ENCODE assay signal across 9 cellular contexts in the genomic region with DNA sequence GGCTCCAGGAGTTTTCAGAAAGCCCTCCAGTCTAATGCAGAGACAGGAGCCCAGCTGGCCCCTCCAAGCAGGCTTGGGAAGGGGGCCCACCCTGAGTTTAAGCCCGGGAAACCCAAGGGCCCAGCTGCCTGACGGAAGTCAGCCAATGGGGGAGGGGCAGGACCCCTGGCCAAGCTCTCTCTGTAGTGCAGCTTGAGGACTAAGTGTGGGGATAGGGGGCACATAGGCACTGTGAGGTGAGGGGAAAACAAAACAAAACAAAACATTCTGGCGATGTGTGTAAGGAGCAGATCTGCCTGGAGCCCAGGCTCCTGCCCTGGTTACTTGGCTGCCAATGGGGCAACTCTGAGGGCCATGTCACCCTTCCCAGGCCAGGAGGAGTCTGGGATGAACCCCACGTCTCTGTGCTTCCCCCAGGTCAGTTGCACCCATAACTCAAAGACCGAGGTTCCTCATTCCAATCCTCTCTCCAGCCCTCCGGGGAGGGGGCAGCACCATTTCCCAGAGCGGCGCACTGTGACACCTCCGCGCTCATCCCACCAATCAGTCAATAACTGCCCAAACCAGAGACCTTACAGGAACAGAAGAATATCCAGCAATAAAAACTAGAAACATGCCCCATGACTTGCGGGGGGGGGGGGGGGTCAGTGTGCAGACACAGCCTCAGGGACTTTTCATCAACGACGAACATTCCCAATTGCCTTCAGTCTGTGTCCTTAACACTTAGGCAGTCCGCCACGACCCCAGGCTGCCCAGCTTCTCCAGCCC. TPM values are rescaled to one million over a fixed set of nuclear protein-coding genes. Genes with fewer than 3 reads are reported as not detected.
DNase-seq lines count a peak whose midpoint lies in the region; ATAC-seq and TF ChIP-seq lines count a peak whose summit lies in the region.
"Had no signal": no experiment of that assay in that cellular context is flagged by ENCODE, and none has a peak within 500 bp of the region (broad histone marks: within the 10 kb centered on the region; RNA-seq: fewer than 3 reads in every experiment).

No MANE protein-coding gene starts in this region.

- H3K27ac ChIP-seq in IMR-90 (ENCODE audit: insufficient read depth, low read length): peak overlapping the region; percentile 0; the same call in 1 of the 2 replicates
- no peak overlapping the region for H3K27ac ChIP-seq in esophagus (ENCODE audit: low read depth in 2 of 2, low read length in 1 of 2)
- H3K27ac ChIP-seq in mucosa of rectum (ENCODE audit: low read depth in 2 of 2, low read length in 2 of 2): no peak overlapping the region
- peak overlapping the region in 1 of 2 donors; percentile 22 for H3K27ac ChIP-seq in thoracic aorta

- intact Hi-C loops in IMR-90 (cut with micrococcal nuclease): loop anchor here (5.0 to 10.0 kb wide), 3 partner anchors 198 to 518 kb away; no protein-coding TSS in a partner anchor

- no peak for TF ChIP-seq POLR2A in IMR-90 (IDR thresholded peaks at IDR 0.05; ENCODE audit: low read depth, low read length)

- H3K27me3 Mint-ChIP-seq in activated naive CD8-positive, alpha-beta T cell treated with anti-CD3 and anti-CD28 coated beads for 36 hours: peaks cover 42% of the 10 kb centered on the region

- in situ Hi-C loops in IMR-90 (cut with MboI; ENCODE audit: low sequenced_read_pairs) (no loop called here), HAP-1 (cut with MboI; ENCODE audit: low sequenced_read_pairs) (loop anchor here (10.0 kb wide), 1 partner anchor 708 kb away; no protein-coding TSS in a partner anchor)

- no peak overlapping the region for H2BK120ac ChIP-seq in IMR-90 (ENCODE audit: low read depth, low read length)

- H3K9me3 Mint-ChIP-seq in activated naive CD8-positive, alpha-beta T cell treated with anti-CD3 and anti-CD28 coated beads for 36 hours: no peaks in the 10 kb centered on the region

- no peak overlapping the region for H3K4me3 Mint-ChIP-seq in activated naive CD8-positive, alpha-beta T cell treated with anti-CD3 and anti-CD28 coated beads for 36 hours

- peak overlapping the region; percentile 42 for H3K4me2 ChIP-seq in IMR-90 (ENCODE audit: low read depth, low read length)

- TF ChIP-seq RAD21 in IMR-90 (IDR thresholded peaks at IDR 0.05; ENCODE audit: low read length): no peak

- POLR2A ChIA-PET in IMR-90 (lab: Charles Lee; ENCODE audit: unreplicated experiment): no interaction called here

- H3K27me3 ChIP-seq in IMR-90 (ENCODE audit: control insufficient read depth, insufficient read depth, low read length) (no peaks in the 10 kb centered on the region), esophagus (ENCODE audit: control insufficient read depth in 1 of 2, insufficient read depth in 2 of 2, low read length in 2 of 2) (peaks cover 4 to 5% of the 10 kb centered on the region in 2 donors), mucosa of rectum (ENCODE audit: control insufficient read depth in 2 of 2, insufficient read depth in 2 of 2, low read length in 2 of 2) (peaks cover 5 to 10% of the 10 kb centered on the region in 2 donors), thoracic aorta (replicated peaks; ENCODE audit: insufficient read depth) (no peaks in the 10 kb centered on the region), HAP-1 (ENCODE audit: low read depth) (no peaks in the 10 kb centered on the region)

- no TSS peak for BruUV-seq in IMR-90 (replicated peaks; lab: Mats Ljungman, UMichigan)

- CTCF ChIA-PET in IMR-90 (lab: Yijun Ruan, JAX): interaction anchor here (0.8 kb wide), 1 partner anchor 72 kb away, joined by 3 read pairs; no protein-coding TSS in a partner anchor

- H2AK9ac ChIP-seq in IMR-90 (replicated peaks; ENCODE audit: low read depth, low read length, poor library complexity): peak overlapping the region; percentile 44

- H3K36me3 ChIP-seq in IMR-90 (ENCODE audit: control insufficient read depth, insufficient read depth, low read length): peaks cover 2% of the 10 kb centered on the region; the same call in 1 of the 2 replicates
- H3K36me3 ChIP-seq in esophagus (ENCODE audit: control insufficient read depth in 2 of 2, insufficient read depth in 2 of 2, low read length in 1 of 2): no peaks in the 10 kb centered on the region
- no peaks in the 10 kb centered on the region for H3K36me3 ChIP-seq in mucosa of rectum (ENCODE audit: control insufficient read depth in 2 of 2, insufficient read depth in 2 of 2, low read length in 2 of 2)
- H3K36me3 ChIP-seq in thoracic aorta: no peaks in the 10 kb centered on the region
- no peaks in the 10 kb centered on the region for H3K36me3 ChIP-seq in HAP-1 (replicated peaks)
- H3K36me3 ChIP-seq: adrenal gland had no signal

- H2AFZ ChIP-seq in IMR-90 (replicated peaks; ENCODE audit: low read length, poor library complexity): peak overlapping the region; percentile 91

- peak overlapping the region; percentile 28 for H3K4ac ChIP-seq in IMR-90 (ENCODE audit: low read depth, low read length)

- no peak for TF ChIP-seq CTCF in IMR-90 (conservative IDR thresholded peaks at IDR 0.05; ENCODE audit: low read depth, low read length)
- no peak for TF ChIP-seq CTCF in thoracic aorta (IDR thresholded peaks at IDR 0.05)

- ATAC-seq in IMR-90 (ENCODE audit: low read depth) (no peak), thoracic aorta (ENCODE audit: insufficient number of reproducible peaks, low FRiP score, low read depth) (no peak)

- H2AK5ac ChIP-seq in IMR-90 (ENCODE audit: low read depth, low read length): no peak overlapping the region

- H3K4me1 Mint-ChIP-seq in activated naive CD8-positive, alpha-beta T cell treated with anti-CD3 and anti-CD28 coated beads for 36 hours: peaks cover 2% of the 10 kb centered on the region

- H3K79me1 ChIP-seq in IMR-90 (ENCODE audit: low read depth in 1 of 2, low read length in 2 of 2): peaks cover 4 to 11% of the 10 kb centered on the region in 2 experiments; a peak in 2 of 4 replicates

- no peak overlapping the region for H3K56ac ChIP-seq in IMR-90 (ENCODE audit: extremely low read depth, insufficient read depth, low read length)

- H3K4me1 ChIP-seq in IMR-90 (ENCODE audit: control insufficient read depth, insufficient read depth, low read length) (peaks cover 3% of the 10 kb centered on the region; the same call in 1 of the 2 replicates), esophagus (ENCODE audit: control insufficient read depth in 2 of 2, insufficient read depth in 2 of 2, low read length in 1 of 2) (peaks cover 0 to 8% of the 10 kb centered on the region in 2 donors), mucosa of rectum (ENCODE audit: control insufficient read depth in 2 of 2, insufficient read depth in 2 of 2, low read length in 2 of 2) (peaks cover 0 to 2% of the 10 kb centered on the region in 2 donors), thoracic aorta (ENCODE audit: control insufficient read depth in 1 of 2, low read depth in 2 of 2) (peaks cover 0 to 31% of the 10 kb centered on the region in 2 donors), HAP-1 (no peaks in the 10 kb centered on the region)

- H3K4me3 ChIP-seq in IMR-90 (ENCODE audit: insufficient read depth, low read depth, low read length): peak overlapping the region; percentile 70
- peak overlapping the region; percentile 19 to 39 for H3K4me3 ChIP-seq in esophagus (ENCODE audit: low read depth in 1 of 2, low read length in 2 of 2)
- peak overlapping the region; percentile 58 to 67 for H3K4me3 ChIP-seq in mucosa of rectum (ENCODE audit: low read length in 2 of 2)
- peak overlapping the region; percentile 79 for H3K4me3 ChIP-seq in thoracic aorta
- no peak overlapping the region for H3K4me3 ChIP-seq in HAP-1

- H3K23ac ChIP-seq in IMR-90 (ENCODE audit: low read depth, low read length): 0 out of 2 replicates have a peak overlapping the region, but pooled peaks have one; percentile 17

- H3K9me1 ChIP-seq in IMR-90 (ENCODE audit: insufficient read depth, low read length): no peaks in the 10 kb centered on the region

- no peaks in the 10 kb centered on the region for H3K36me3 Mint-ChIP-seq in activated naive CD8-positive, alpha-beta T cell treated with anti-CD3 and anti-CD28 coated beads for 36 hours

- DNase-seq in IMR-90 (no peak), thoracic aorta (ENCODE audit: low spot score) (no peak), superior temporal gyrus (ENCODE audit: extremely low spot score) (no peak), NCI-H1105 treated with DMSO at 0.1 percent for 48 hours (lab: John Stamatoyannopoulos, UW) (no peak), HAP-1 (ENCODE audit: low spot score in 2 of 2) (no peak)
- DNase-seq in activated naive CD8-positive, alpha-beta T cell treated with anti-CD3 and anti-CD28 coated beads for 36 hours: no peak

- dilution Hi-C loops in IMR-90 (cut with HindIII; ENCODE audit: low sequenced_read_pairs, unreplicated experiment): no loop called here

- no CpG with 5 or more reads among the region's 15 CpGs for WGBS in IMR-90 (ENCODE audit: extremely low coverage in 2 of 2, insufficient read length in 1 of 2), 2 experiments
- 42 to 49% methylated on average over 15 of the region's 15 CpGs for WGBS in esophagus, 2 donors

- H4K5ac ChIP-seq in IMR-90 (ENCODE audit: low read depth, low read length): no peak overlapping the region

- no peak overlapping the region for H2BK20ac ChIP-seq in IMR-90 (ENCODE audit: low read depth, low read length)

- H3K27ac Mint-ChIP-seq in activated naive CD8-positive, alpha-beta T cell treated with anti-CD3 and anti-CD28 coated beads for 36 hours: no peak overlapping the region

- H2BK5ac ChIP-seq in IMR-90 (ENCODE audit: low read depth, low read length, poor library complexity, severe bottlenecking): no peak overlapping the region

- H2BK15ac ChIP-seq in IMR-90 (ENCODE audit: low read depth, low read length): no peak overlapping the region

- no peak overlapping the region for H4K91ac ChIP-seq in IMR-90 (ENCODE audit: insufficient read depth, low read depth, low read length)

- H4K8ac ChIP-seq in IMR-90 (ENCODE audit: low read depth in 2 of 2, low read length in 2 of 2): 0 out of 4 replicates have a peak overlapping the region, but pooled peaks of 1 of the 2 experiments have one; percentile 14

- H4K20me1 ChIP-seq in IMR-90 (ENCODE audit: insufficient read depth, low read length): no peaks in the 10 kb centered on the region

- H3K18ac ChIP-seq in IMR-90 (ENCODE audit: low read depth, low read length): no peak overlapping the region

- no peak overlapping the region for H3K14ac ChIP-seq in IMR-90 (replicated peaks; ENCODE audit: low read depth, low read length)

- H3K9ac ChIP-seq in IMR-90 (ENCODE audit: low read depth, low read length): peak overlapping the region; percentile 10; the same call in 1 of the 2 replicates
- H3K9ac ChIP-seq in mucosa of rectum (ENCODE audit: low read depth in 1 of 2, low read length in 2 of 2): peak overlapping the region in 1 of 2 donors; percentile 26

- H3K9me3 ChIP-seq in IMR-90 (ENCODE audit: control insufficient read depth, insufficient read depth, low read length): no peaks in the 10 kb centered on the region
- no peaks in the 10 kb centered on the region for H3K9me3 ChIP-seq in esophagus (ENCODE audit: control insufficient read depth in 2 of 2, insufficient read depth in 1 of 2, low read depth in 1 of 2, low read length in 1 of 2)
- H3K9me3 ChIP-seq in mucosa of rectum (ENCODE audit: control insufficient read depth in 2 of 2, low read length in 2 of 2): no peaks in the 10 kb centered on the region
- no peaks in the 10 kb centered on the region for H3K9me3 ChIP-seq in thoracic aorta
- no peaks in the 10 kb centered on the region for H3K9me3 ChIP-seq in HAP-1
- H3K9me3 ChIP-seq: adrenal gland had no signal

RNA-seq across cellular contexts. Expression of a gene that starts 1.7 kb away (rescaled TPM):
- total RNA-seq in IMR-90 (2012; rRNA removed) (15.8 and 16.9 TPM in 2 replicates), thoracic aorta (100 to 1,000 TPM; 149 to 169 TPM)
- polyA plus RNA-seq in IMR-90 (2012; rRNA removed) (79.4 and 80.7 TPM in 2 replicates), esophagus (1 to 10 TPM; 4.1 to 7.9 TPM)
- 71.2 and 87.9 TPM in 2 replicates for polyA plus RNA-seq in IMR-90 (2012; cell fraction: cytosol; rRNA removed)
- 82.3 and 90.9 TPM in 2 replicates for polyA plus RNA-seq in IMR-90 (2012; cell fraction: nucleus; rRNA removed; ENCODE audit: low replicate concordance)
- not detected for total RNA-seq in activated naive CD8-positive, alpha-beta T cell treated with anti-CD3 and anti-CD28 coated beads for 36 hours

Comparison
In these comparisons a context has a peak if more than half of its experiments do, and no peak if none do; other contexts are left out.
1. RNA of a gene that starts 1.7 kb away (total RNA-seq): 149 to 169 TPM in thoracic aorta and 15.8 to 16.9 TPM in IMR-90; not detected in activated naive CD8-positive, alpha-beta T cell treated with anti-CD3 and anti-CD28 coated beads for 36 hours; every median in the first group is over 10 times any median in the second.